19 cellular contexts compared by ENCODE assay signal in the genomic region with DNA sequence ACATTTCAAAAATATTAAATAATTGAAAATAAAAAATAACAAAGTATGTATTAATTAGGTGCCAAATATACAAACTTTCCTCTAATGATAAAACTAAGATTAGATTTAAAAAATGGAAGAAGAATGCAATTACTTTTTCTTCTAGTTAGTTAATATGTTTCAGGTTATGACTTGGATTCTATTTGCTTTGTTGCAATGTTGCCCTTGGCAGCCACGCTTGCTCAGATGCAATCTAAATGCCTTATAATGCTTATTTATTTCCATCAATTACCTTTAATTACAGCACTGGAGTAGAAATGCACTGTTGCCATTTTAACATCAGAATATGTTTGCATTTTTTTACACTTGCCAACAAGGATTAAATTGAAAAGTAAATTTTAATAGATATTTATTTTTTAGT.
DNase-seq lines count a peak whose midpoint lies in the region; ATAC-seq, FAIRE-seq and TF ChIP-seq lines count a peak whose summit lies in the region.
"Had no signal": no experiment of that assay in that cellular context is flagged by ENCODE, and none has a peak within 500 bp of the region (broad histone marks: within the 10 kb centered on the region; RNA-seq: fewer than 3 reads in every experiment).

No MANE protein-coding gene starts in this region.

- no peak for DNase-seq in HepG2 (ENCODE audit: low spot score)
- DNase-seq in right lobe of liver = peak in 2 of 3 donors; percentile 42 to 55
- no peak for DNase-seq in AG08395 (ENCODE audit: low spot score)
- DNase-seq: Caco-2; CD4-positive, CD25-positive, alpha-beta regulatory T cell; CD8-positive, alpha-beta T cell; DMS153; DND-41; GM23248; H7; HCEC 1CT had no signal

- H3K27me3 ChIP-seq in liver (ENCODE audit: control insufficient read depth in 4 of 4, insufficient read depth in 4 of 4, low read length in 3 of 4) (no peaks in the 10 kb centered on the region), HepG2 (ENCODE audit: control insufficient read depth in 1 of 2, insufficient read depth in 2 of 2, low read length in 2 of 2) (no peaks in the 10 kb centered on the region), right lobe of liver (no peaks in the 10 kb centered on the region)
- H3K27me3 ChIP-seq: BLaER1 had no signal

- FAIRE-seq in HepG2 (lab: Jason Lieb, UNC) (no peak), islet of Langerhans (lab: Jason Lieb, UNC) (peak; percentile 17)
- FAIRE-seq: G401.6, GM12892, H1 had no signal

- BruUV-seq in HepG2 (replicated peaks; lab: Mats Ljungman, UMichigan) = no TSS peak

- H3K4me2 ChIP-seq in HepG2 (ENCODE audit: low read depth, low read length) = no peak overlapping the region
- H3K4me2 ChIP-seq: BLaER1 had no signal

- H3K4me3 ChIP-seq in liver (ENCODE audit: low read depth in 1 of 3, low read length in 3 of 3) = no peak overlapping the region
- no peak overlapping the region for H3K4me3 ChIP-seq in HepG2 (replicated peaks in 1 of 3; ENCODE audit: insufficient read depth in 1 of 3, low read depth in 2 of 3, low read length in 3 of 3)
- no peak overlapping the region for H3K4me3 ChIP-seq in right lobe of liver
- H3K4me3 ChIP-seq: BLaER1, GM23248 had no signal

- no peaks in the 10 kb centered on the region for H3K9me3 ChIP-seq in liver (ENCODE audit: control insufficient read depth in 4 of 4, low read length in 3 of 4)
- no peaks in the 10 kb centered on the region for H3K9me3 ChIP-seq in HepG2 (ENCODE audit: low read length)
- no peaks in the 10 kb centered on the region for H3K9me3 ChIP-seq in right lobe of liver
- H3K9me3 ChIP-seq: BLaER1, Caco-2 had no signal

- CTCF ChIA-PET in HepG2 (lab: Yijun Ruan, JAX; ENCODE audit: low intra/inter-chr PET ratio, low total read pairs) = no interaction called here

- H2AFZ ChIP-seq in HepG2 (ENCODE audit: low read length) = no peak overlapping the region
- H2AFZ ChIP-seq: GM23248 had no signal

- in situ Hi-C loops in HepG2 (cut with HindIII; ENCODE audit: extremely low pct_ligation_motif_present, low pct_unique_long_range_greater_than_20kb) = no loop called here

- intact Hi-C loops in HepG2 (cut with micrococcal nuclease; ENCODE audit: unreplicated experiment) (no loop called here), right lobe of liver (cut with DNase I) (no loop called here)

- peaks cover 0 to 21% (median 10%) of the 10 kb centered on the region in 4 donors for H3K4me1 ChIP-seq in liver (ENCODE audit: control insufficient read depth in 4 of 4, insufficient read depth in 4 of 4, low read length in 3 of 4)
- no peaks in the 10 kb centered on the region for H3K4me1 ChIP-seq in HepG2 (ENCODE audit: insufficient read depth, low read length)
- peaks cover 0 to 24% (median 10%) of the 10 kb centered on the region in 4 donors for H3K4me1 ChIP-seq in right lobe of liver
- H3K4me1 ChIP-seq: BLaER1 had no signal

- H3K79me2 ChIP-seq in HepG2 (ENCODE audit: insufficient read depth, low read length) = no peaks in the 10 kb centered on the region

- no peak for TF ChIP-seq CTCF in liver (IDR thresholded peaks at IDR 0.05; ENCODE audit: low read depth, low read length, missing input control)
- no peak for TF ChIP-seq CTCF in HepG2 (CRISPR knock-in tag; IDR thresholded peaks at IDR 0.05)
- TF ChIP-seq CTCF in right lobe of liver (IDR thresholded peaks at IDR 0.05) = no peak

- WGBS in liver = 27% methylated on average over 1 of the region's 1 CpG
- 9% methylated on average over 1 of the region's 1 CpG for WGBS in HepG2 (ENCODE audit: low lambda C conversion rate)
- WGBS in right lobe of liver (ENCODE audit: insufficient coverage, low coverage, low lambda C conversion rate, missing lambda C conversion rate) = 35% methylated on average over 1 of the region's 1 CpG

- POLR2A ChIA-PET in HepG2 (lab: Yijun Ruan, JAX) = no interaction called here

- H3K9ac ChIP-seq in liver (ENCODE audit: low read depth in 1 of 2, low read length in 2 of 2) = no peak overlapping the region
- H3K9ac ChIP-seq in HepG2 (ENCODE audit: insufficient read depth, low read depth, low read length) = no peak overlapping the region
- H3K9ac ChIP-seq: BLaER1, GM23248 had no signal

- TF ChIP-seq POLR2A in HepG2 (IDR thresholded peaks at IDR 0.05; ENCODE audit: insufficient read depth in 1 of 2, low read depth in 2 of 2, low read length in 2 of 2) = no peak
- no peak for TF ChIP-seq POLR2A in right lobe of liver (IDR thresholded peaks at IDR 0.05)

- TF ChIP-seq RAD21 in liver (IDR thresholded peaks at IDR 0.05) (peak in 1 of 2 donors; percentile 8), HepG2 (CRISPR knock-in tag; IDR thresholded peaks at IDR 0.05) (no peak)

- H4K20me1 ChIP-seq in HepG2 (ENCODE audit: insufficient read depth, low read length) = no peaks in the 10 kb centered on the region
- H4K20me1 ChIP-seq: BLaER1 had no signal

- TF ChIP-seq EP300 in HepG2 (IDR thresholded peaks at IDR 0.05; ENCODE audit: low read depth in 2 of 2, low read length in 2 of 2) (no peak), HepG2 (CRISPR knock-in tag; IDR thresholded peaks at IDR 0.05; ENCODE audit: borderline replicate concordance) (no peak)

- ATAC-seq in HepG2 (no peak), right lobe of liver (peak; percentile 58 to 83 (median 80)), HG03521 (IDR thresholded peaks at IDR 0.05; ENCODE audit: unreplicated experiment) (no peak)
- ATAC-seq: CD8-positive, alpha-beta T cell had no signal

- H3K36me3 ChIP-seq in liver (ENCODE audit: control insufficient read depth in 4 of 4, insufficient read depth in 3 of 4, low read depth in 1 of 4, low read length in 3 of 4) = no peaks in the 10 kb centered on the region
- no peaks in the 10 kb centered on the region for H3K36me3 ChIP-seq in HepG2 (replicated peaks in 1 of 2; ENCODE audit: control insufficient read depth in 1 of 2, insufficient read depth in 2 of 2, low read length in 2 of 2)
- no peaks in the 10 kb centered on the region for H3K36me3 ChIP-seq in right lobe of liver
- H3K36me3 ChIP-seq: BLaER1 had no signal

- H3K27ac ChIP-seq in liver (ENCODE audit: low read depth in 1 of 2, low read length in 2 of 2) (no peak overlapping the region), HepG2 (ENCODE audit: extremely low read length, insufficient read depth, low read length) (no peak overlapping the region), right lobe of liver (no peak overlapping the region)
- H3K27ac ChIP-seq: BLaER1, C4-2B, GM23248 had no signal

TF ChIP-seq in liver, 16 proteins besides CTCF, POLR2A, EP300 and RAD21:
- TF ChIP-seq NR2F2 (IDR thresholded peaks at IDR 0.05) (no peak), FOXA2 (IDR thresholded peaks at IDR 0.05) (no peak), JUND (IDR thresholded peaks at IDR 0.05) (no peak), HNF4A (conservative IDR thresholded peaks at IDR 0.05) (peak in 1 of 2 donors; percentile 24), HNF4G (IDR thresholded peaks at IDR 0.05) (no peak), FOXA1 (IDR thresholded peaks at IDR 0.05) (no peak), SP1 (IDR thresholded peaks at IDR 0.05) (no peak), RXRA (IDR thresholded peaks at IDR 0.05) (no peak), YY1 (IDR thresholded peaks at IDR 0.05) (peak; percentile 16), GABPA (IDR thresholded peaks at IDR 0.05 in 1 of 2, conservative IDR thresholded peaks at IDR 0.05 in 1 of 2) (no peak)

TF ChIP-seq in HepG2, 621 proteins besides CTCF, POLR2A, EP300 and RAD21:
- TF ChIP-seq SKI (IDR thresholded peaks at IDR 0.05; ENCODE audit: partially characterized antibody) = no peak
- no peak for TF ChIP-seq MAFF (IDR thresholded peaks at IDR 0.05; ENCODE audit: low read depth, low read length)
- TF ChIP-seq SRSF9 (IDR thresholded peaks at IDR 0.05; ENCODE audit: borderline replicate concordance, insufficient read depth, low read depth, low read length, poor library complexity, severe bottlenecking) = no peak
- TF ChIP-seq ATF1 (CRISPR knock-in tag; IDR thresholded peaks at IDR 0.05) = no peak
- no peak for TF ChIP-seq FOXK1 (CRISPR knock-in tag; IDR thresholded peaks at IDR 0.05; ENCODE audit: borderline replicate concordance, low read depth)
- no peak for TF ChIP-seq NFKBIZ (CRISPR knock-in tag; IDR thresholded peaks at IDR 0.05)
- no peak for TF ChIP-seq NBN (conservative IDR thresholded peaks at IDR 0.05)
- TF ChIP-seq GRHL1 (CRISPR knock-in tag; conservative IDR thresholded peaks at IDR 0.05) = no peak
- no peak for TF ChIP-seq ZNF33B (CRISPR knock-in tag; IDR thresholded peaks at IDR 0.05)
- no peak for TF ChIP-seq E2F5 (CRISPR knock-in tag; conservative IDR thresholded peaks at IDR 0.05)
- TF ChIP-seq ZNF24 (IDR thresholded peaks at IDR 0.05) = no peak

Comparison
In these comparisons a context has a peak if more than half of its experiments do, and no peak if none do; other contexts are left out.
1. ATAC-seq: peak in right lobe of liver (4 of 4); none in HepG2 (single experiment) and HG03521 (single experiment).
2. DNase-seq: peak in right lobe of liver (2 of 3); none in HepG2 (single experiment) and AG08395 (single experiment).